ENCODE assay signal across 1 cellular context in the genomic region with DNA sequence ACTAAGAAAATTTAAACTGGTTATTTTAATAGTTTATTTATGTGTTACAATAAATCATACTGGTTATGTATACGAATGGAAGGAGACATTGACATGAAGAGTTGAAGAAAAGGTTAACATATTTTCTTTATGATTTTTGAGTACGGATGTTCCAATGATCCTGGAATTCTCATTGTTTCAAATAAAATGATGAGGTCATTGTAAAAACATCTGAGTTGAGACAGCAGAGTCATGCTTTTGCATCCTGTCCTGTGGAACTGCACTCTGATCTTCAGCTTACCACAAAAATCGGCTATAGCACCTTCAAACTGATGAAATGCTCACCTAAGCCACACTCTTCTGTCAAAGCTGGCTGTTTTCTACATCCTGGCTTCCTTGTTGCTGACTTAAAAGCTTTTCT.
TF ChIP-seq lines count a peak whose summit lies in the region.

No MANE protein-coding gene starts in this region.

TF ChIP-seq in IMR-90, 13 proteins besides CTCF, POLR2A, EP300 and RAD21:
- TF ChIP-seq SMC3 (IDR thresholded peaks at IDR 0.05; ENCODE audit: low read depth, low read length) (no peak), MAZ (IDR thresholded peaks at IDR 0.05; ENCODE audit: borderline replicate concordance, low read depth, low read length) (no peak), BHLHE40 (IDR thresholded peaks at IDR 0.05; ENCODE audit: low read depth, low read length) (0 out of 2 replicates have a peak, but pooled peaks have one; percentile 39), CHD1 (IDR thresholded peaks at IDR 0.05; ENCODE audit: low read depth, low read length) (no peak), CEBPB (IDR thresholded peaks at IDR 0.05; ENCODE audit: low read depth, low read length) (no peak), NFE2L2 (IDR thresholded peaks at IDR 0.05; ENCODE audit: low read depth, low read length) (peak; percentile 71; the same call in 1 of the 2 replicates), MXI1 (IDR thresholded peaks at IDR 0.05; ENCODE audit: borderline replicate concordance, low read depth, low read length) (no peak), RFX5 (IDR thresholded peaks at IDR 0.05; ENCODE audit: low read depth, low read length) (no peak), MAFK (IDR thresholded peaks at IDR 0.05; ENCODE audit: low read depth, low read length) (peak; percentile 42; the same call in 1 of the 2 replicates), FOS (IDR thresholded peaks at IDR 0.05; ENCODE audit: low read depth, low read length) (no peak)
- TF ChIP-seq, protein P1, sequence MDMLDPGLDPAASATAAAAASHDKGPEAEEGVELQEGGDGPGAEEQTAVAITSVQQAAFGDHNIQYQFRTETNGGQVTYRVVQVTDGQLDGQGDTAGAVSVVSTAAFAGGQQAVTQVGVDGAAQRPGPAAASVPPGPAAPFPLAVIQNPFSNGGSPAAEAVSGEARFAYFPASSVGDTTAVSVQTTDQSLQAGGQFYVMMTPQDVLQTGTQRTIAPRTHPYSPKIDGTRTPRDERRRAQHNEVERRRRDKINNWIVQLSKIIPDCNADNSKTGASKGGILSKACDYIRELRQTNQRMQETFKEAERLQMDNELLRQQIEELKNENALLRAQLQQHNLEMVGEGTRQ (IDR thresholded peaks at IDR 0.05; ENCODE audit: low read depth, low read length) = no peak
